In the genomic region with DNA sequence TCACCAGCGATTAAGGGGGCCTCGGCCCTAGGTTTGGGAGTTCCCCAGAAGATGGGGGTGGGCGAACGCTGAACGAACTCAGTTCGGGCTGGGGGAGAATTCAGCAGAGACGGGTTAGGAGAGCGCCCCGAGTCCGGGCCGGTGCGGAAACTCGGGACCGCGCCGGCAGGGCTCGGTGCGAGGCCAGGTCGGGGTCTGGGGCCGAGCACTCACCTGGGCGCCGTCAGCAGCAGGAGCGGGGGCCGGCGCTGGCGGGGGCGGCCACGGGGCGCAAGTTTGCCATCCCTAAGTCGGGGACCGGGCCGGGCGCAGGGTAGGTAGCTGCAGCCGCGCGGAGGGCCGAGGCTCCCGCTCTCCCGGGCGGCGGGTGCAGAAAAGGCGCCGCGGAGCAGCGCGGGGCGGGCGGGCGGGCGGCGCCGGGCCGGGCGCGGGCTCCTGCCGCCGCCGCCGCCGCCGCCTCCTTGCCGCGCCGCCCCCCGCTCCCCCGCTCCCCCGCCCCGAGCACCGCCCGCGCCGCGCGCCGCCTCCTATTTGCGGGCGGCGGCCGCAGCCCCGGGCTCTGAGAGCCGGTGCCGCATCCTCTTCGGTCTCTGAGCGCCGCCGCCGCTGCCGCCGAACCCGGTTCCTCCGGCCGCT, we compare ENCODE assay signal across 9 cellular contexts. TPM values are rescaled to one million over a fixed set of nuclear protein-coding genes. Genes with fewer than 3 reads are reported as not detected.
DNase-seq lines count a peak whose midpoint lies in the region; ATAC-seq and TF ChIP-seq lines count a peak whose summit lies in the region.
"Had no signal": no experiment of that assay in that cellular context is flagged by ENCODE, and none has a peak within 500 bp of the region (broad histone marks: within the 10 kb centered on the region; RNA-seq: fewer than 3 reads in every experiment).

No MANE protein-coding gene starts in this region.

- H3K27me3 ChIP-seq in stomach = peaks cover 0 to 70% (median 32%) of the 10 kb centered on the region in 3 donors

- TF ChIP-seq EP300 in stomach (IDR thresholded peaks at IDR 0.05) = no peak

- H3K4me3 ChIP-seq in fibroblast of villous mesenchyme (ENCODE audit: low read depth, low read length) (peak overlapping the region; percentile 68), stomach (peak overlapping the region; percentile 54 to 66 (median 56))

- H3K36me3 ChIP-seq in stomach = no peaks in the 10 kb centered on the region

- peak overlapping the region; percentile 80 for H3K27ac ChIP-seq in VCaP
- H3K27ac ChIP-seq in stomach = peak overlapping the region in 1 of 5 donors; percentile 44
- H3K27ac ChIP-seq: foreskin keratinocyte had no signal

- peaks cover 33 to 53% (median 43%) of the 10 kb centered on the region in 4 donors for H3K4me1 ChIP-seq in stomach

- TF ChIP-seq CTCF in VCaP (conservative IDR thresholded peaks at IDR 0.05) (no peak), fibroblast of villous mesenchyme (IDR thresholded peaks at IDR 0.05; ENCODE audit: insufficient read depth, low read depth, low read length) (no peak), stomach (IDR thresholded peaks at IDR 0.05) (no peak)

- DNase-seq in NCI-H1417 (lab: John Stamatoyannopoulos, UW) (peak in 2 of 3 experiments; percentile 51), NCI-H1417 treated with DMSO at 0.1 percent for 48 hours (lab: John Stamatoyannopoulos, UW) (no peak), fibroblast of villous mesenchyme (ENCODE audit: low read depth) (no peak), stomach (no peak), H4 (ENCODE audit: low spot score) (no peak)
- DNase-seq: foreskin keratinocyte had no signal

- H3K9me3 ChIP-seq in stomach = no peaks in the 10 kb centered on the region

- no peak for TF ChIP-seq POLR2A in stomach (IDR thresholded peaks at IDR 0.05)

- intact Hi-C loops in stomach (cut with DNase I; ENCODE audit: low total_unique reads) = no loop called here

- ATAC-seq in HG02938 (IDR thresholded peaks at IDR 0.05; ENCODE audit: unreplicated experiment) (no peak), HG02973 (IDR thresholded peaks at IDR 0.05; ENCODE audit: unreplicated experiment) (no peak)
- ATAC-seq: foreskin keratinocyte had no signal

- WGBS in stomach, 5 donors = 0 to 1% (median 0%) methylated on average over 5 to 91 of the region's 92 CpGs

RNA-seq across cellular contexts. Expression of a gene that starts 0.4 kb away (rescaled TPM):
- total RNA-seq in fibroblast of villous mesenchyme = 11.3 and 14.2 TPM in 2 replicates
- 1 to 10 TPM in 4 of 5 donors, not detected in 1; 1.3 to 4.9 (median 2.8) TPM for total RNA-seq in stomach
- polyA plus RNA-seq in stomach = 1 to 10 TPM in 2 of 3 donors, under 1 TPM in 1; 0.61 to 1.9 (median 1.5) TPM
- 2.4 and 3.5 TPM in 2 replicates for total RNA-seq in H4 (2014; rRNA removed; shearing (Covaris generic))

RNA-seq across cellular contexts. Expression of a gene that starts 52.0 kb away (rescaled TPM):
- total RNA-seq in fibroblast of villous mesenchyme (62.2 and 73.4 TPM in 2 replicates), stomach (10 to 100 TPM in 1 of 5 donors, 1 to 10 TPM in 2, under 1 TPM in 1, not detected in 1; 0.55 to 11.1 (median 5.1) TPM)
- 1 to 10 TPM in 2 of 3 donors, under 1 TPM in 1; 0.95 to 5.6 (median 3.1) TPM for polyA plus RNA-seq in stomach
- 3.6 and 9.9 TPM in 2 replicates for total RNA-seq in H4 (2014; rRNA removed; shearing (Covaris generic))

RNA-seq across cellular contexts. Expression of a gene that starts 60.0 kb away (rescaled TPM):
- total RNA-seq in fibroblast of villous mesenchyme = 86.4 and 156 TPM in 2 replicates
- total RNA-seq in stomach = 100 to 1,000 TPM in 3 of 5 donors, 10 to 100 TPM in 2; 64.2 to 127 (median 118) TPM
- polyA plus RNA-seq in stomach = 10 to 100 TPM; 19.8 to 27.4 (median 24.7) TPM
- 9.2 and 12.2 TPM in 2 replicates for total RNA-seq in H4 (2014; rRNA removed; shearing (Covaris generic))

Comparison
In these comparisons a context has a peak if more than half of its experiments do, and no peak if none do; other contexts are left out.
1. DNase-seq: peak in NCI-H1417 (2 of 3); none in NCI-H1417 treated with DMSO at 0.1 percent for 48 hours (single experiment), fibroblast of villous mesenchyme (single experiment), stomach (single experiment) and H4 (single experiment).